1 cellular context compared by ENCODE assay signal in genomic region chr11:111308140-111308539, GRCh38.
TF ChIP-seq lines count a peak whose summit lies in the region.

No MANE protein-coding gene starts in this region.

TF ChIP-seq in HepG2, 621 proteins besides CTCF, POLR2A, EP300 and RAD21 (continued from another document and continues in another):
- TF ChIP-seq, protein P1, sequence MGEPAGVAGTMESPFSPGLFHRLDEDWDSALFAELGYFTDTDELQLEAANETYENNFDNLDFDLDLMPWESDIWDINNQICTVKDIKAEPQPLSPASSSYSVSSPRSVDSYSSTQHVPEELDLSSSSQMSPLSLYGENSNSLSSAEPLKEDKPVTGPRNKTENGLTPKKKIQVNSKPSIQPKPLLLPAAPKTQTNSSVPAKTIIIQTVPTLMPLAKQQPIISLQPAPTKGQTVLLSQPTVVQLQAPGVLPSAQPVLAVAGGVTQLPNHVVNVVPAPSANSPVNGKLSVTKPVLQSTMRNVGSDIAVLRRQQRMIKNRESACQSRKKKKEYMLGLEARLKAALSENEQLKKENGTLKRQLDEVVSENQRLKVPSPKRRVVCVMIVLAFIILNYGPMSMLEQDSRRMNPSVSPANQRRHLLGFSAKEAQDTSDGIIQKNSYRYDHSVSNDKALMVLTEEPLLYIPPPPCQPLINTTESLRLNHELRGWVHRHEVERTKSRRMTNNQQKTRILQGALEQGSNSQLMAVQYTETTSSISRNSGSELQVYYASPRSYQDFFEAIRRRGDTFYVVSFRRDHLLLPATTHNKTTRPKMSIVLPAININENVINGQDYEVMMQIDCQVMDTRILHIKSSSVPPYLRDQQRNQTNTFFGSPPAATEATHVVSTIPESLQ (CRISPR knock-in tag; conservative IDR thresholded peaks at IDR 0.05), result no peak
- TF ChIP-seq ZC3H13 (CRISPR knock-in tag; IDR thresholded peaks at IDR 0.05) (peak; percentile 62), ZBTB38 (CRISPR knock-in tag; IDR thresholded peaks at IDR 0.05) (peak; percentile 95), GATAD1 (CRISPR knock-in tag; IDR thresholded peaks at IDR 0.05) (peak; percentile 24; the same call in 1 of the 2 replicates), SMC3 (IDR thresholded peaks at IDR 0.05; ENCODE audit: low read length) (peak; percentile 30; the same call in 1 of the 2 replicates), NCOR1 (IDR thresholded peaks at IDR 0.05; ENCODE audit: borderline replicate concordance, low read length) (peak; percentile 48; the same call in 1 of the 2 replicates), SRSF4 (IDR thresholded peaks at IDR 0.05; ENCODE audit: low read depth, low read length, poor library complexity, severe bottlenecking) (no peak), CREB1 (IDR thresholded peaks at IDR 0.05) (no peak), CREB1 (CRISPR knock-in tag; IDR thresholded peaks at IDR 0.05) (0 out of 2 replicates have a peak, but pooled peaks have one; percentile 26), PAWR (CRISPR knock-in tag; IDR thresholded peaks at IDR 0.05; ENCODE audit: borderline replicate concordance) (no peak), KDM2A (CRISPR knock-in tag; IDR thresholded peaks at IDR 0.05; ENCODE audit: borderline replicate concordance, low read depth) (peak; percentile 28; the same call in 1 of the 2 replicates), SALL1 (CRISPR knock-in tag; IDR thresholded peaks at IDR 0.05) (peak; percentile 78), HOXA3 (CRISPR knock-in tag; IDR thresholded peaks at IDR 0.05) (peak; percentile 51), ZNF644 (CRISPR knock-in tag; IDR thresholded peaks at IDR 0.05; ENCODE audit: low read depth) (peak; percentile 85), NFATC3 (CRISPR knock-in tag; IDR thresholded peaks at IDR 0.05) (no peak), POGZ (CRISPR knock-in tag; IDR thresholded peaks at IDR 0.05) (no peak), STAG1 (CRISPR knock-in tag; IDR thresholded peaks at IDR 0.05) (peak; percentile 25; the same call in 1 of the 2 replicates), FOXP4 (CRISPR knock-in tag; IDR thresholded peaks at IDR 0.05) (0 out of 2 replicates have a peak, but pooled peaks have one; percentile 19), RXRB (CRISPR knock-in tag; IDR thresholded peaks at IDR 0.05; ENCODE audit: borderline replicate concordance) (0 out of 2 replicates have a peak, but pooled peaks have one; percentile 50), ZNF687 (CRISPR knock-in tag; IDR thresholded peaks at IDR 0.05) (peak; percentile 81), THAP11 (CRISPR knock-in tag; IDR thresholded peaks at IDR 0.05) (peak; percentile 36; the same call in 1 of the 2 replicates), SAP130 (CRISPR knock-in tag; IDR thresholded peaks at IDR 0.05; ENCODE audit: low read depth) (peak; percentile 27; the same call in 1 of the 2 replicates), RCOR2 (CRISPR knock-in tag; IDR thresholded peaks at IDR 0.05) (0 out of 2 replicates have a peak, but pooled peaks have one; percentile 54), KMT2B (CRISPR knock-in tag; IDR thresholded peaks at IDR 0.05) (no peak), ZBTB39 (CRISPR knock-in tag; IDR thresholded peaks at IDR 0.05) (0 out of 2 replicates have a peak, but pooled peaks have one; percentile 75), ZSCAN9 (CRISPR knock-in tag; IDR thresholded peaks at IDR 0.05; ENCODE audit: borderline replicate concordance) (no peak), SATB2 (CRISPR knock-in tag; IDR thresholded peaks at IDR 0.05) (no peak), TEAD3 (CRISPR knock-in tag; optimal IDR thresholded peaks at IDR 0.05; ENCODE audit: borderline replicate concordance) (peak; percentile 15), ARNT2 (CRISPR knock-in tag; IDR thresholded peaks at IDR 0.05; ENCODE audit: low read depth) (0 out of 2 replicates have a peak, but pooled peaks have one; percentile 19), MED1 (CRISPR knock-in tag; IDR thresholded peaks at IDR 0.05) (peak; percentile 44), ZNF614 (CRISPR knock-in tag; IDR thresholded peaks at IDR 0.05; ENCODE audit: borderline replicate concordance) (peak; percentile 59; the same call in 1 of the 2 replicates), U2AF1 (optimal IDR thresholded peaks at IDR 0.05; ENCODE audit: low read depth, low read length) (no peak), HDAC2 (CRISPR knock-in tag; IDR thresholded peaks at IDR 0.05) (peak; percentile 61), KLF16 (CRISPR knock-in tag; IDR thresholded peaks at IDR 0.05) (0 out of 4 replicates have a peak, but pooled peaks of 1 of the 2 experiments have one; percentile 58), THYN1 (CRISPR knock-in tag; IDR thresholded peaks at IDR 0.05; ENCODE audit: borderline replicate concordance, low read depth) (no peak), NFE2L2 (IDR thresholded peaks at IDR 0.05; ENCODE audit: low read length) (peak; percentile 55; the same call in 1 of the 2 replicates), HMG20A (CRISPR knock-in tag; IDR thresholded peaks at IDR 0.05; ENCODE audit: borderline replicate concordance) (peak; percentile 29; the same call in 1 of the 2 replicates), ZNF17 (CRISPR knock-in tag; IDR thresholded peaks at IDR 0.05) (no peak)
- TF ChIP-seq, protein P2, sequence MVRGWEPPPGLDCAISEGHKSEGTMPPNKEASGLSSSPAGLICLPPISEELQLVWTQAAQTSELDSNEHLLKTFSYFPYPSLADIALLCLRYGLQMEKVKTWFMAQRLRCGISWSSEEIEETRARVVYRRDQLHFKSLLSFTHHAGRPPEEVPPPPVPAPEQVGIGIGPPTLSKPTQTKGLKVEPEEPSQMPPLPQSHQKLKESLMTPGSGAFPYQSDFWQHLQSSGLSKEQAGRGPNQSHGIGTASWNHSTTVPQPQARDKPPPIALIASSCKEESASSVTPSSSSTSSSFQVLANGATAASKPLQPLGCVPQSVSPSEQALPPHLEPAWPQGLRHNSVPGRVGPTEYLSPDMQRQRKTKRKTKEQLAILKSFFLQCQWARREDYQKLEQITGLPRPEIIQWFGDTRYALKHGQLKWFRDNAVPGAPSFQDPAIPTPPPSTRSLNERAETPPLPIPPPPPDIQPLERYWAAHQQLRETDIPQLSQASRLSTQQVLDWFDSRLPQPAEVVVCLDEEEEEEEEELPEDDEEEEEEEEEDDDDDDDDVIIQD (CRISPR knock-in tag; IDR thresholded peaks at IDR 0.05; ENCODE audit: low read depth), result peak; percentile 56; the same call in 1 of the 2 replicates
- TF ChIP-seq, protein P3, sequence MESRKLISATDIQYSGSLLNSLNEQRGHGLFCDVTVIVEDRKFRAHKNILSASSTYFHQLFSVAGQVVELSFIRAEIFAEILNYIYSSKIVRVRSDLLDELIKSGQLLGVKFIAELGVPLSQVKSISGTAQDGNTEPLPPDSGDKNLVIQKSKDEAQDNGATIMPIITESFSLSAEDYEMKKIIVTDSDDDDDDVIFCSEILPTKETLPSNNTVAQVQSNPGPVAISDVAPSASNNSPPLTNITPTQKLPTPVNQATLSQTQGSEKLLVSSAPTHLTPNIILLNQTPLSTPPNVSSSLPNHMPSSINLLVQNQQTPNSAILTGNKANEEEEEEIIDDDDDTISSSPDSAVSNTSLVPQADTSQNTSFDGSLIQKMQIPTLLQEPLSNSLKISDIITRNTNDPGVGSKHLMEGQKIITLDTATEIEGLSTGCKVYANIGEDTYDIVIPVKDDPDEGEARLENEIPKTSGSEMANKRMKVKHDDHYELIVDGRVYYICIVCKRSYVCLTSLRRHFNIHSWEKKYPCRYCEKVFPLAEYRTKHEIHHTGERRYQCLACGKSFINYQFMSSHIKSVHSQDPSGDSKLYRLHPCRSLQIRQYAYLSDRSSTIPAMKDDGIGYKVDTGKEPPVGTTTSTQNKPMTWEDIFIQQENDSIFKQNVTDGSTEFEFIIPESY (CRISPR knock-in tag; IDR thresholded peaks at IDR 0.05), result peak; percentile 86
- TF ChIP-seq, protein P4, sequence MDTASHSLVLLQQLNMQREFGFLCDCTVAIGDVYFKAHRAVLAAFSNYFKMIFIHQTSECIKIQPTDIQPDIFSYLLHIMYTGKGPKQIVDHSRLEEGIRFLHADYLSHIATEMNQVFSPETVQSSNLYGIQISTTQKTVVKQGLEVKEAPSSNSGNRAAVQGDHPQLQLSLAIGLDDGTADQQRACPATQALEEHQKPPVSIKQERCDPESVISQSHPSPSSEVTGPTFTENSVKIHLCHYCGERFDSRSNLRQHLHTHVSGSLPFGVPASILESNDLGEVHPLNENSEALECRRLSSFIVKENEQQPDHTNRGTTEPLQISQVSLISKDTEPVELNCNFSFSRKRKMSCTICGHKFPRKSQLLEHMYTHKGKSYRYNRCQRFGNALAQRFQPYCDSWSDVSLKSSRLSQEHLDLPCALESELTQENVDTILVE (CRISPR knock-in tag; IDR thresholded peaks at IDR 0.05), result 0 out of 2 replicates have a peak, but pooled peaks have one; percentile 36
- TF ChIP-seq, protein P5, sequence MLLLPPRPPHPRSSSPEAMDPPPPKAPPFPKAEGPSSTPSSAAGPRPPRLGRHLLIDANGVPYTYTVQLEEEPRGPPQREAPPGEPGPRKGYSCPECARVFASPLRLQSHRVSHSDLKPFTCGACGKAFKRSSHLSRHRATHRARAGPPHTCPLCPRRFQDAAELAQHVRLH (CRISPR knock-in tag; IDR thresholded peaks at IDR 0.05; ENCODE audit: borderline replicate concordance, low read depth), result 0 out of 2 replicates have a peak, but pooled peaks have one; percentile 30
- TF ChIP-seq, protein P6, sequence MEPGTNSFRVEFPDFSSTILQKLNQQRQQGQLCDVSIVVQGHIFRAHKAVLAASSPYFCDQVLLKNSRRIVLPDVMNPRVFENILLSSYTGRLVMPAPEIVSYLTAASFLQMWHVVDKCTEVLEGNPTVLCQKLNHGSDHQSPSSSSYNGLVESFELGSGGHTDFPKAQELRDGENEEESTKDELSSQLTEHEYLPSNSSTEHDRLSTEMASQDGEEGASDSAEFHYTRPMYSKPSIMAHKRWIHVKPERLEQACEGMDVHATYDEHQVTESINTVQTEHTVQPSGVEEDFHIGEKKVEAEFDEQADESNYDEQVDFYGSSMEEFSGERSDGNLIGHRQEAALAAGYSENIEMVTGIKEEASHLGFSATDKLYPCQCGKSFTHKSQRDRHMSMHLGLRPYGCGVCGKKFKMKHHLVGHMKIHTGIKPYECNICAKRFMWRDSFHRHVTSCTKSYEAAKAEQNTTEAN (CRISPR knock-in tag; conservative IDR thresholded peaks at IDR 0.05), result 0 out of 2 replicates have a peak, but pooled peaks have one; percentile 11
- TF ChIP-seq, protein P7, sequence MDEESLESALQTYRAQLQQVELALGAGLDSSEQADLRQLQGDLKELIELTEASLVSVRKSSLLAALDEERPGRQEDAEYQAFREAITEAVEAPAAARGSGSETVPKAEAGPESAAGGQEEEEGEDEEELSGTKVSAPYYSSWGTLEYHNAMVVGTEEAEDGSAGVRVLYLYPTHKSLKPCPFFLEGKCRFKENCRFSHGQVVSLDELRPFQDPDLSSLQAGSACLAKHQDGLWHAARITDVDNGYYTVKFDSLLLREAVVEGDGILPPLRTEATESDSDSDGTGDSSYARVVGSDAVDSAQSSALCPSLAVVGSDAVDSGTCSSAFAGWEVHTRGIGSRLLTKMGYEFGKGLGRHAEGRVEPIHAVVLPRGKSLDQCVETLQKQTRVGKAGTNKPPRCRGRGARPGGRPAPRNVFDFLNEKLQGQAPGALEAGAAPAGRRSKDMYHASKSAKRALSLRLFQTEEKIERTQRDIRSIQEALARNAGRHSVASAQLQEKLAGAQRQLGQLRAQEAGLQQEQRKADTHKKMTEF (CRISPR knock-in tag; IDR thresholded peaks at IDR 0.05), result peak; percentile 59; the same call in 1 of the 2 replicates
